ENCODE assay signal across 13 cellular contexts in the genomic region with DNA sequence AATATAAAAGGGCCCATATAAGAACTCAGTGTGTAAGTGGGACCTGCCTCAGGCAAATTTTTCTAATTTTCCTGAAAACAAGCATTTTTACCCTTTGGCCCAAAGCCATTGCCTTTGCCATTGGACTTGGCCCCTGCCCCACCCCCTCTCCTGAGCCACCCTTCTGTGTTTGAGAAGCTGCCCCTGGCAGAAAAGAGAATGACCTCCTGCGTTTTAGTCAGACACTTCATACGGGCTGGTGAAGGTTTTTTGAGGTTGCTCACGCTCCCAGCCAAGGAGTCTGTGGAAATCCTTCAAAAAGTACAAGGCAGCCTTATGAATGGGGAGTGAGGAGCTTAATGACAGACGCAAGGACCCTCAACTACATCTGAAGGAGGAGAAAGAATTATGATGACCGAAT.
"Had no signal": no experiment of that assay in that cellular context is flagged by ENCODE, and none has a peak within 500 bp of the region (broad histone marks: within the 10 kb centered on the region; RNA-seq: fewer than 3 reads in every experiment).

No MANE protein-coding gene starts in this region.

- H3K27ac ChIP-seq: body of pancreas, foreskin keratinocyte, heart left ventricle, parathyroid adenoma, transverse colon had no signal

- H3K27me3 ChIP-seq: body of pancreas, foreskin keratinocyte had no signal

- H3K27ac Mint-ChIP-seq: activated naive CD4-positive, alpha-beta T cell treated with anti-CD3 and anti-CD28 coated beads for 36 hours; dendritic cell treated with granulocyte-macrophage colony-stimulating factor and Interleukin-4, amounts not matched to agents 40 ng/mL and 50 ng/mL, for 4 days; natural killer cell treated with Interleukin-12 subunit alpha and Interleukin-12 subunit beta and Interleukin-15 and Interleukin-18, amount 100 ng/mL, for 72 hours; stimulated activated effector memory CD8-positive, alpha-beta T cell treated with anti-CD3 and anti-CD28 coated beads, Interleukin-12 subunit alpha, Interleukin-12 subunit beta, amount 100 ng/mL, for 72 hours had no signal

- H3K4me1 Mint-ChIP-seq: stimulated activated effector memory CD8-positive, alpha-beta T cell treated with anti-CD3 and anti-CD28 coated beads, Interleukin-12 subunit alpha, Interleukin-12 subunit beta, amount 100 ng/mL, for 72 hours had no signal

- H3K4me3 Mint-ChIP-seq: activated naive CD4-positive, alpha-beta T cell treated with anti-CD3 and anti-CD28 coated beads for 36 hours; dendritic cell treated with granulocyte-macrophage colony-stimulating factor and Interleukin-4, amounts not matched to agents 40 ng/mL and 50 ng/mL, for 4 days; natural killer cell treated with Interleukin-12 subunit alpha and Interleukin-12 subunit beta and Interleukin-15 and Interleukin-18, amount 100 ng/mL, for 72 hours; stimulated activated effector memory CD8-positive, alpha-beta T cell treated with anti-CD3 and anti-CD28 coated beads, Interleukin-12 subunit alpha, Interleukin-12 subunit beta, amount 100 ng/mL, for 72 hours had no signal

- H3K36me3 Mint-ChIP-seq: natural killer cell treated with Interleukin-12 subunit alpha and Interleukin-12 subunit beta and Interleukin-15 and Interleukin-18, amount 100 ng/mL, for 72 hours; stimulated activated effector memory CD8-positive, alpha-beta T cell treated with anti-CD3 and anti-CD28 coated beads, Interleukin-12 subunit alpha, Interleukin-12 subunit beta, amount 100 ng/mL, for 72 hours had no signal

- H3K4me1 ChIP-seq: body of pancreas, foreskin keratinocyte had no signal

- H3K9me3 ChIP-seq: body of pancreas, heart left ventricle, transverse colon had no signal

- H3K36me3 ChIP-seq: heart left ventricle, transverse colon had no signal

- DNase-seq: activated CD4-positive, alpha-beta T cell treated with anti-CD3 and anti-CD28 coated beads for 4 hours; activated naive CD4-positive, alpha-beta T cell treated with anti-CD3 and anti-CD28 coated beads for 36 hours; body of pancreas; foreskin keratinocyte; heart left ventricle; retina; small intestine; transverse colon had no signal

- H3K9me3 Mint-ChIP-seq: activated naive CD4-positive, alpha-beta T cell treated with anti-CD3 and anti-CD28 coated beads for 36 hours; dendritic cell treated with granulocyte-macrophage colony-stimulating factor and Interleukin-4, amounts not matched to agents 40 ng/mL and 50 ng/mL, for 4 days; natural killer cell treated with Interleukin-12 subunit alpha and Interleukin-12 subunit beta and Interleukin-15 and Interleukin-18, amount 100 ng/mL, for 72 hours; stimulated activated effector memory CD8-positive, alpha-beta T cell treated with anti-CD3 and anti-CD28 coated beads, Interleukin-12 subunit alpha, Interleukin-12 subunit beta, amount 100 ng/mL, for 72 hours had no signal

- H3K4me3 ChIP-seq: body of pancreas, heart left ventricle, transverse colon had no signal

- ATAC-seq: body of pancreas; esophagus mucosa; heart left ventricle; natural killer cell treated with Interleukin-12 subunit alpha and Interleukin-12 subunit beta and Interleukin-15 and Interleukin-18, amount 100 ng/mL, for 72 hours; stimulated activated effector memory CD8-positive, alpha-beta T cell treated with anti-CD3 and anti-CD28 coated beads, Interleukin-12 subunit alpha, Interleukin-12 subunit beta, amount 100 ng/mL, for 72 hours had no signal
